1 cellular context compared by ENCODE assay signal in the genomic region with DNA sequence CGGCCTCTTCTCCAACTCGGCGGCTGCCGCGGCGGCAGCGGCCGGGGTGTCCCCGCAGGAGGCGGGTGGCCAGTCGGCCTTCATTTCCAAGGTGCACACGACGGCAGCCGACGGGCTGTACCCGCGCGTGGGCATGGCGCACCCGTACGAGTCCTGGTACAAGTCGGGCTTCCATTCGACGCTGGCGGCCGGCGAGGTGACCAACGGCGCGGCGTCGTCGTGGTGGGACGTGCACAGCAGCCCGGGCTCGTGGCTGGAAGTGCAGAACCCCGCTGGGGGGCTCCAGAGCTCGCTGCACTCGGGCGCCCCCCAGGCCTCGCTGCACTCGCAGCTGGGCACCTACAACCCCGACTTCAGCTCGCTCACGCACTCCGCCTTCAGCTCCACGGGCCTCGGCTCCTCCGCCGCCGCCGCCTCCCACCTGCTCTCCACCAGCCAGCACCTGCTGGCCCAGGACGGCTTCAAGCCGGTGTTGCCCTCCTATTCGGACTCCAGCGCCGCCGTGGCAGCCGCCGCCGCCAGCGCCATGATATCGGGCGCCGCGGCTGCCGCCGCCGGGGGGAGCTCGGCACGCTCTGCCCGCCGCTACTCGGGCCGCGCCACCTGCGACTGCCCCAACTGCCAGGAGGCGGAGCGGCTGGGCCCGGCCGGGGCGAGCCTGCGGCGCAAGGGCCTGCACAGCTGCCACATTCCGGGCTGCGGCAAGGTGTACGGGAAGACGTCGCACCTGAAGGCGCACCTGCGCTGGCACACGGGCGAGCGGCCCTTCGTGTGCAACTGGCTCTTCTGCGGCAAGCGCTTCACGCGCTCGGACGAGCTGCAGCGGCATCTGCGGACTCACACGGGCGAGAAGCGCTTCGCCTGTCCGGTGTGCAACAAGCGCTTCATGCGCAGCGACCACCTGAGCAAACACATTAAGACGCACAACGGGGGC.
TF ChIP-seq lines count a peak whose summit lies in the region.

No MANE protein-coding gene starts in this region.

TF ChIP-seq in K562, 482 proteins besides CTCF, POLR2A, EP300 and RAD21 (continued from another document and continues in another):
- TF ChIP-seq, protein P1, sequence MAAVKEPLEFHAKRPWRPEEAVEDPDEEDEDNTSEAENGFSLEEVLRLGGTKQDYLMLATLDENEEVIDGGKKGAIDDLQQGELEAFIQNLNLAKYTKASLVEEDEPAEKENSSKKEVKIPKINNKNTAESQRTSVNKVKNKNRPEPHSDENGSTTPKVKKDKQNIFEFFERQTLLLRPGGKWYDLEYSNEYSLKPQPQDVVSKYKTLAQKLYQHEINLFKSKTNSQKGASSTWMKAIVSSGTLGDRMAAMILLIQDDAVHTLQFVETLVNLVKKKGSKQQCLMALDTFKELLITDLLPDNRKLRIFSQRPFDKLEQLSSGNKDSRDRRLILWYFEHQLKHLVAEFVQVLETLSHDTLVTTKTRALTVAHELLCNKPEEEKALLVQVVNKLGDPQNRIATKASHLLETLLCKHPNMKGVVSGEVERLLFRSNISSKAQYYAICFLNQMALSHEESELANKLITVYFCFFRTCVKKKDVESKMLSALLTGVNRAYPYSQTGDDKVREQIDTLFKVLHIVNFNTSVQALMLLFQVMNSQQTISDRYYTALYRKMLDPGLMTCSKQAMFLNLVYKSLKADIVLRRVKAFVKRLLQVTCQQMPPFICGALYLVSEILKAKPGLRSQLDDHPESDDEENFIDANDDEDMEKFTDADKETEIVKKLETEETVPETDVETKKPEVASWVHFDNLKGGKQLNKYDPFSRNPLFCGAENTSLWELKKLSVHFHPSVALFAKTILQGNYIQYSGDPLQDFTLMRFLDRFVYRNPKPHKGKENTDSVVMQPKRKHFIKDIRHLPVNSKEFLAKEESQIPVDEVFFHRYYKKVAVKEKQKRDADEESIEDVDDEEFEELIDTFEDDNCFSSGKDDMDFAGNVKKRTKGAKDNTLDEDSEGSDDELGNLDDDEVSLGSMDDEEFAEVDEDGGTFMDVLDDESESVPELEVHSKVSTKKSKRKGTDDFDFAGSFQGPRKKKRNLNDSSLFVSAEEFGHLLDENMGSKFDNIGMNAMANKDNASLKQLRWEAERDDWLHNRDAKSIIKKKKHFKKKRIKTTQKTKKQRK (IDR thresholded peaks at IDR 0.05; ENCODE audit: borderline replicate concordance, low read depth, low read length) = no peak
- TF ChIP-seq ZBTB8A (IDR thresholded peaks at IDR 0.05; ENCODE audit: partially characterized antibody) (no peak), TAF1 (IDR thresholded peaks at IDR 0.05; ENCODE audit: control insufficient read depth, extremely low read depth, insufficient read depth, low read length, severe bottlenecking) (no peak), RFX1 (IDR thresholded peaks at IDR 0.05) (no peak), FOXA3 (CRISPR knock-in tag; conservative IDR thresholded peaks at IDR 0.05 in 1 of 2, IDR thresholded peaks at IDR 0.05 in 1 of 2) (peak in 1 of 2 experiments; percentile 89; a peak in 1 of 4 replicates), TAF15 (IDR thresholded peaks at IDR 0.05; ENCODE audit: low read depth, low read length) (no peak), DPF2 (IDR thresholded peaks at IDR 0.05) (no peak), NR3C1 (CRISPR knock-in tag; IDR thresholded peaks at IDR 0.05) (peak; percentile 84; the same call in 1 of the 2 replicates), KAT2B (IDR thresholded peaks at IDR 0.05; ENCODE audit: low read depth, low read length) (peak; percentile 23), KDM1A (IDR thresholded peaks at IDR 0.05) (no peak), BDP1 (IDR thresholded peaks at IDR 0.05; ENCODE audit: insufficient read depth, insufficient read length) (no peak), MEF2D (tag; conservative IDR thresholded peaks at IDR 0.05; ENCODE audit: low read depth) (no peak), GATAD2A (IDR thresholded peaks at IDR 0.05) (no peak), SMARCA5 (IDR thresholded peaks at IDR 0.05) (no peak), CCAR2 (IDR thresholded peaks at IDR 0.05; ENCODE audit: low read depth, low read length) (no peak)
- TF ChIP-seq, protein P2, sequence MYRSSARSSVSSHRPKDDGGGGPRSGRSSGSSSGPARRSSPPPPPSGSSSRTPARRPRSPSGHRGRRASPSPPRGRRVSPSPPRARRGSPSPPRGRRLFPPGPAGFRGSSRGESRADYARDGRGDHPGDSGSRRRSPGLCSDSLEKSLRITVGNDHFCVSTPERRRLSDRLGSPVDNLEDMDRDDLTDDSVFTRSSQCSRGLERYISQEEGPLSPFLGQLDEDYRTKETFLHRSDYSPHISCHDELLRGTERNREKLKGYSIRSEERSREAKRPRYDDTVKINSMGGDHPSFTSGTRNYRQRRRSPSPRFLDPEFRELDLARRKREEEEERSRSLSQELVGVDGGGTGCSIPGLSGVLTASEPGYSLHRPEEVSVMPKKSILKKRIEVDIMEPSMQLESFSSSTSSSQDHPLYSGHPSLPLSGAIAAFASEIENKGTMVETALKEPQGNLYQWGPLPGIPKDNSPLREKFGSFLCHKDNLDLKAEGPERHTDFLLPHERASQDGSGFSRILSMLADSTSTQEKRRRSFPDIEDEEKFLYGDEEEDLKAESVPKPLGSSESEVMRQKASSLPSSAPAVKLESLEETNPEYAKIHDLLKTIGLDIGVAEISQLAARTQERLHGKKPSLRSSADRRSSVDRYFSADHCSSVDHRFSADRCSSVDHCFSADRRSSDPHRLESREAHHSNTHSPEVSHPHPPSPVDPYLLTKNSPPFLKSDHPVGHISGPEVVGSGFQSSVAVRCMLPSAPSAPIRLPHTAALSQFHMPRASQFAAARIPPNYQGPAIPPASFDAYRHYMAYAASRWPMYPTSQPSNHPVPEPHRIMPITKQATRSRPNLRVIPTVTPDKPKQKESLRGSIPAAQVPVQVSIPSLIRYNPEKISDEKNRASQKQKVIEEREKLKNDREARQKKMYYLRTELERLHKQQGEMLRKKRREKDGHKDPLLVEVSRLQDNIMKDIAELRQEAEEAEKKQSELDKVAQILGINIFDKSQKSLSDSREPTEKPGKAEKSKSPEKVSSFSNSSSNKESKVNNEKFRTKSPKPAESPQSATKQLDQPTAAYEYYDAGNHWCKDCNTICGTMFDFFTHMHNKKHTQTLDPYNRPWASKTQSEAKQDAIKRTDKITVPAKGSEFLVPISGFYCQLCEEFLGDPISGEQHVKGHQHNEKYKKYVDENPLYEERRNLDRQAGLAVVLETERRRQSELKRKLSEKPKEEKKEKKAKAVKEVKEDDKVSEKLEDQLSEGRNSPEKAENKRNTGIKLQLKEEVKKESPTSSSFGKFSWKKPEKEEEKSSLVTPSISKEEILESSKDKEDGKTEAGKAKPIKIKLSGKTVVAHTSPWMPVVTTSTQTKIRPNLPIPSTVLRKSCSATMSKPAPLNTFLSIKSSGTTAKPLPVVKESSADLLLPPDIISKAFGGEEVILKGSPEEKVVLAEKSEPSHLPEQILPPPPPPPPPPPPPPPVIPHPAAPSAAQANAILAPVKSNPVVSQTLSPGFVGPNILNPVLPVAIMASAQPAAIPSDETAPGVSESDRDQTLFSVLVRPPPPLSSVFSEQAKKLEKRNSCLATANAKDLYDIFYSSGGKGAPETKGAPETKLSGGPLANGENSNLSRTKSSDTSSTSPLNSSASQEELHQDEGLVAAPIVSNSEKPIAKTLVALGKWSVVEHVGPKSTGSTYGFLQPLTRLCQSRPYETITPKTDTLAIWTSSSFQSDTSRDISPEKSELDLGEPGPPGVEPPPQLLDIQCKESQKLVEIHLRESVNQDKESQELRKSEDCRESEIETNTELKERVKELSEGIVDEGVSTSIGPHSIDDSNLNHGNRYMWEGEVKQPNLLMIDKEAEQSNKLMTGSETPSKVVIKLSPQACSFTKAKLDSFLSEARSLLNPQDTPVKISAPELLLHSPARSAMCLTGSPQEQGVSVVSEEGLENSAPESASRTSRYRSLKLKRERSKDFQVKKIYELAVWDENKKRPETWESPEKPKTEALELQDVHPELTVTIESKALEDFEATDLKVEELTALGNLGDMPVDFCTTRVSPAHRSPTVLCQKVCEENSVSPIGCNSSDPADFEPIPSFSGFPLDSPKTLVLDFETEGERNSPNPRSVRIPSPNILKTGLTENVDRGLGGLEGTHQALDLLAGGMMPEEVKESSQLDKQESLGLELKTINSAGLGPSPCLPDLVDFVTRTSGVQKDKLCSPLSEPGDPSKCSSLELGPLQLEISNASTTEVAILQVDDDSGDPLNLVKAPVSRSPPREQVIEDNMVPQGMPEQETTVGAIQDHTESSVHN (IDR thresholded peaks at IDR 0.05; ENCODE audit: borderline replicate concordance in 1 of 2, low read depth in 1 of 2) = no peak
- TF ChIP-seq, protein P3, sequence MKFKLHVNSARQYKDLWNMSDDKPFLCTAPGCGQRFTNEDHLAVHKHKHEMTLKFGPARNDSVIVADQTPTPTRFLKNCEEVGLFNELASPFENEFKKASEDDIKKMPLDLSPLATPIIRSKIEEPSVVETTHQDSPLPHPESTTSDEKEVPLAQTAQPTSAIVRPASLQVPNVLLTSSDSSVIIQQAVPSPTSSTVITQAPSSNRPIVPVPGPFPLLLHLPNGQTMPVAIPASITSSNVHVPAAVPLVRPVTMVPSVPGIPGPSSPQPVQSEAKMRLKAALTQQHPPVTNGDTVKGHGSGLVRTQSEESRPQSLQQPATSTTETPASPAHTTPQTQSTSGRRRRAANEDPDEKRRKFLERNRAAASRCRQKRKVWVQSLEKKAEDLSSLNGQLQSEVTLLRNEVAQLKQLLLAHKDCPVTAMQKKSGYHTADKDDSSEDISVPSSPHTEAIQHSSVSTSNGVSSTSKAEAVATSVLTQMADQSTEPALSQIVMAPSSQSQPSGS (CRISPR knock-in tag; IDR thresholded peaks at IDR 0.05) = no peak; the same call in 1 of the 2 replicates
- TF ChIP-seq, protein P4, sequence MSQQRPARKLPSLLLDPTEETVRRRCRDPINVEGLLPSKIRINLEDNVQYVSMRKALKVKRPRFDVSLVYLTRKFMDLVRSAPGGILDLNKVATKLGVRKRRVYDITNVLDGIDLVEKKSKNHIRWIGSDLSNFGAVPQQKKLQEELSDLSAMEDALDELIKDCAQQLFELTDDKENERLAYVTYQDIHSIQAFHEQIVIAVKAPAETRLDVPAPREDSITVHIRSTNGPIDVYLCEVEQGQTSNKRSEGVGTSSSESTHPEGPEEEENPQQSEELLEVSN (IDR thresholded peaks at IDR 0.05; ENCODE audit: borderline replicate concordance in 1 of 2, extremely low read depth in 1 of 2, insufficient read depth in 1 of 2, insufficient read length in 1 of 2, low read depth in 1 of 2, low read length in 1 of 2, poor library complexity in 1 of 2, severe bottlenecking in 1 of 2) = peak; percentile 77 to 83
- TF ChIP-seq, protein P5, sequence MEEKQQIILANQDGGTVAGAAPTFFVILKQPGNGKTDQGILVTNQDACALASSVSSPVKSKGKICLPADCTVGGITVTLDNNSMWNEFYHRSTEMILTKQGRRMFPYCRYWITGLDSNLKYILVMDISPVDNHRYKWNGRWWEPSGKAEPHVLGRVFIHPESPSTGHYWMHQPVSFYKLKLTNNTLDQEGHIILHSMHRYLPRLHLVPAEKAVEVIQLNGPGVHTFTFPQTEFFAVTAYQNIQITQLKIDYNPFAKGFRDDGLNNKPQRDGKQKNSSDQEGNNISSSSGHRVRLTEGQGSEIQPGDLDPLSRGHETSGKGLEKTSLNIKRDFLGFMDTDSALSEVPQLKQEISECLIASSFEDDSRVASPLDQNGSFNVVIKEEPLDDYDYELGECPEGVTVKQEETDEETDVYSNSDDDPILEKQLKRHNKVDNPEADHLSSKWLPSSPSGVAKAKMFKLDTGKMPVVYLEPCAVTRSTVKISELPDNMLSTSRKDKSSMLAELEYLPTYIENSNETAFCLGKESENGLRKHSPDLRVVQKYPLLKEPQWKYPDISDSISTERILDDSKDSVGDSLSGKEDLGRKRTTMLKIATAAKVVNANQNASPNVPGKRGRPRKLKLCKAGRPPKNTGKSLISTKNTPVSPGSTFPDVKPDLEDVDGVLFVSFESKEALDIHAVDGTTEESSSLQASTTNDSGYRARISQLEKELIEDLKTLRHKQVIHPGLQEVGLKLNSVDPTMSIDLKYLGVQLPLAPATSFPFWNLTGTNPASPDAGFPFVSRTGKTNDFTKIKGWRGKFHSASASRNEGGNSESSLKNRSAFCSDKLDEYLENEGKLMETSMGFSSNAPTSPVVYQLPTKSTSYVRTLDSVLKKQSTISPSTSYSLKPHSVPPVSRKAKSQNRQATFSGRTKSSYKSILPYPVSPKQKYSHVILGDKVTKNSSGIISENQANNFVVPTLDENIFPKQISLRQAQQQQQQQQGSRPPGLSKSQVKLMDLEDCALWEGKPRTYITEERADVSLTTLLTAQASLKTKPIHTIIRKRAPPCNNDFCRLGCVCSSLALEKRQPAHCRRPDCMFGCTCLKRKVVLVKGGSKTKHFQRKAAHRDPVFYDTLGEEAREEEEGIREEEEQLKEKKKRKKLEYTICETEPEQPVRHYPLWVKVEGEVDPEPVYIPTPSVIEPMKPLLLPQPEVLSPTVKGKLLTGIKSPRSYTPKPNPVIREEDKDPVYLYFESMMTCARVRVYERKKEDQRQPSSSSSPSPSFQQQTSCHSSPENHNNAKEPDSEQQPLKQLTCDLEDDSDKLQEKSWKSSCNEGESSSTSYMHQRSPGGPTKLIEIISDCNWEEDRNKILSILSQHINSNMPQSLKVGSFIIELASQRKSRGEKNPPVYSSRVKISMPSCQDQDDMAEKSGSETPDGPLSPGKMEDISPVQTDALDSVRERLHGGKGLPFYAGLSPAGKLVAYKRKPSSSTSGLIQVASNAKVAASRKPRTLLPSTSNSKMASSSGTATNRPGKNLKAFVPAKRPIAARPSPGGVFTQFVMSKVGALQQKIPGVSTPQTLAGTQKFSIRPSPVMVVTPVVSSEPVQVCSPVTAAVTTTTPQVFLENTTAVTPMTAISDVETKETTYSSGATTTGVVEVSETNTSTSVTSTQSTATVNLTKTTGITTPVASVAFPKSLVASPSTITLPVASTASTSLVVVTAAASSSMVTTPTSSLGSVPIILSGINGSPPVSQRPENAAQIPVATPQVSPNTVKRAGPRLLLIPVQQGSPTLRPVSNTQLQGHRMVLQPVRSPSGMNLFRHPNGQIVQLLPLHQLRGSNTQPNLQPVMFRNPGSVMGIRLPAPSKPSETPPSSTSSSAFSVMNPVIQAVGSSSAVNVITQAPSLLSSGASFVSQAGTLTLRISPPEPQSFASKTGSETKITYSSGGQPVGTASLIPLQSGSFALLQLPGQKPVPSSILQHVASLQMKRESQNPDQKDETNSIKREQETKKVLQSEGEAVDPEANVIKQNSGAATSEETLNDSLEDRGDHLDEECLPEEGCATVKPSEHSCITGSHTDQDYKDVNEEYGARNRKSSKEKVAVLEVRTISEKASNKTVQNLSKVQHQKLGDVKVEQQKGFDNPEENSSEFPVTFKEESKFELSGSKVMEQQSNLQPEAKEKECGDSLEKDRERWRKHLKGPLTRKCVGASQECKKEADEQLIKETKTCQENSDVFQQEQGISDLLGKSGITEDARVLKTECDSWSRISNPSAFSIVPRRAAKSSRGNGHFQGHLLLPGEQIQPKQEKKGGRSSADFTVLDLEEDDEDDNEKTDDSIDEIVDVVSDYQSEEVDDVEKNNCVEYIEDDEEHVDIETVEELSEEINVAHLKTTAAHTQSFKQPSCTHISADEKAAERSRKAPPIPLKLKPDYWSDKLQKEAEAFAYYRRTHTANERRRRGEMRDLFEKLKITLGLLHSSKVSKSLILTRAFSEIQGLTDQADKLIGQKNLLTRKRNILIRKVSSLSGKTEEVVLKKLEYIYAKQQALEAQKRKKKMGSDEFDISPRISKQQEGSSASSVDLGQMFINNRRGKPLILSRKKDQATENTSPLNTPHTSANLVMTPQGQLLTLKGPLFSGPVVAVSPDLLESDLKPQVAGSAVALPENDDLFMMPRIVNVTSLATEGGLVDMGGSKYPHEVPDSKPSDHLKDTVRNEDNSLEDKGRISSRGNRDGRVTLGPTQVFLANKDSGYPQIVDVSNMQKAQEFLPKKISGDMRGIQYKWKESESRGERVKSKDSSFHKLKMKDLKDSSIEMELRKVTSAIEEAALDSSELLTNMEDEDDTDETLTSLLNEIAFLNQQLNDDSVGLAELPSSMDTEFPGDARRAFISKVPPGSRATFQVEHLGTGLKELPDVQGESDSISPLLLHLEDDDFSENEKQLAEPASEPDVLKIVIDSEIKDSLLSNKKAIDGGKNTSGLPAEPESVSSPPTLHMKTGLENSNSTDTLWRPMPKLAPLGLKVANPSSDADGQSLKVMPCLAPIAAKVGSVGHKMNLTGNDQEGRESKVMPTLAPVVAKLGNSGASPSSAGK (IDR thresholded peaks at IDR 0.05) = peak; percentile 97
